ENCODE assay signal across 1 cellular context in the genomic region with DNA sequence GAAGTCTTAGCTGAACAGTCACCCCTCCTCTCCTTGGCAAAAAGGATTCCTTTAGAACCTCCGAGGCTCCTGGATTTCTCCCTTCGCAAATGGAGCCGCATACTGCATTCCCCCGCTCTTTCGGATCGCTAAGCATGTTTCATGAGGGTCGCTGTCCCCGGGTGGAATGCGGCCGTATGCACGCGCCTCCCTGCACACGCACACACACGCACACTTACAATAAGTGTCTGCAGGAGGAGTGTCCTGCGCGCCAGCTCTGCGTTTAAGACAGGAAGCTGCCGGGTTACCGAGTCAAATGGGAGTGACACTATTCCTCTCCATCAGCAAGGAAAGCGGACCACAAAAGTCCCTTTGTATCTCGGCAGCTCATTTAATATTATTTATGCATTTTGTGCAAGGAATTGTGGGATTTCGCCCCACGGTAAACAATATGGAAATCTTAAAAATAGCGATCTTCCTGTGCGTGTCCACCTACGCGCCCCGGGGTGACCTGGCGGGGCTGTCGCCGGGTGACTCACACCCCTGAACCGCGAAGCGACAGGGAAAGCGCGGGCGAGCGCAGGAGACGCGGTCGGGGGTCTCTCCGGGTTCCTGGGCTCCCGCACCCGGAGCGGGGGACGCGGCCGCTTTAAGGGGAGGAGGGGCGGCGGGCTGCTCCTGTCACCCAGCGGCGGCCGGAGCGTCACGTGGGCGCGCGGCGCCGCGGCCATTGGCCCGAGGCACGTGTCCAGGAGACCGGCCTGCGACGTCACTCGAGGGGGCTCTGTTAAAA.
TF ChIP-seq lines count a peak whose summit lies in the region.

No MANE protein-coding gene starts in this region.

TF ChIP-seq in HCT116, 20 proteins besides CTCF, POLR2A, EP300 and RAD21 (continued from another document):
- TF ChIP-seq, protein P1, sequence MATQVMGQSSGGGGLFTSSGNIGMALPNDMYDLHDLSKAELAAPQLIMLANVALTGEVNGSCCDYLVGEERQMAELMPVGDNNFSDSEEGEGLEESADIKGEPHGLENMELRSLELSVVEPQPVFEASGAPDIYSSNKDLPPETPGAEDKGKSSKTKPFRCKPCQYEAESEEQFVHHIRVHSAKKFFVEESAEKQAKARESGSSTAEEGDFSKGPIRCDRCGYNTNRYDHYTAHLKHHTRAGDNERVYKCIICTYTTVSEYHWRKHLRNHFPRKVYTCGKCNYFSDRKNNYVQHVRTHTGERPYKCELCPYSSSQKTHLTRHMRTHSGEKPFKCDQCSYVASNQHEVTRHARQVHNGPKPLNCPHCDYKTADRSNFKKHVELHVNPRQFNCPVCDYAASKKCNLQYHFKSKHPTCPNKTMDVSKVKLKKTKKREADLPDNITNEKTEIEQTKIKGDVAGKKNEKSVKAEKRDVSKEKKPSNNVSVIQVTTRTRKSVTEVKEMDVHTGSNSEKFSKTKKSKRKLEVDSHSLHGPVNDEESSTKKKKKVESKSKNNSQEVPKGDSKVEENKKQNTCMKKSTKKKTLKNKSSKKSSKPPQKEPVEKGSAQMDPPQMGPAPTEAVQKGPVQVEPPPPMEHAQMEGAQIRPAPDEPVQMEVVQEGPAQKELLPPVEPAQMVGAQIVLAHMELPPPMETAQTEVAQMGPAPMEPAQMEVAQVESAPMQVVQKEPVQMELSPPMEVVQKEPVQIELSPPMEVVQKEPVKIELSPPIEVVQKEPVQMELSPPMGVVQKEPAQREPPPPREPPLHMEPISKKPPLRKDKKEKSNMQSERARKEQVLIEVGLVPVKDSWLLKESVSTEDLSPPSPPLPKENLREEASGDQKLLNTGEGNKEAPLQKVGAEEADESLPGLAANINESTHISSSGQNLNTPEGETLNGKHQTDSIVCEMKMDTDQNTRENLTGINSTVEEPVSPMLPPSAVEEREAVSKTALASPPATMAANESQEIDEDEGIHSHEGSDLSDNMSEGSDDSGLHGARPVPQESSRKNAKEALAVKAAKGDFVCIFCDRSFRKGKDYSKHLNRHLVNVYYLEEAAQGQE (IDR thresholded peaks at IDR 0.05; ENCODE audit: low read depth) = no peak
